Comparison of ENCODE assay signal across 1 cellular context in genomic region chr20:57061058-57061900, GRCh38.
TF ChIP-seq lines count a peak whose summit lies in the region.

No MANE protein-coding gene starts in this region.

TF ChIP-seq in GM23338, 12 proteins besides CTCF, POLR2A, EP300 and RAD21 (continued from another document):
- TF ChIP-seq REST (IDR thresholded peaks at IDR 0.05; ENCODE audit: unreplicated experiment) (no peak), EZH2phosphoT487 (IDR thresholded peaks at IDR 0.05; ENCODE audit: unreplicated experiment) (no peak), STAT1 (IDR thresholded peaks at IDR 0.05; ENCODE audit: unreplicated experiment) (no peak), ZNF114 (CRISPR knock-in tag; IDR thresholded peaks at IDR 0.05) (no peak), EZH2 (IDR thresholded peaks at IDR 0.05; ENCODE audit: low read depth, unreplicated experiment) (no peak)
